6 cellular contexts compared by ENCODE assay signal in the genomic region with DNA sequence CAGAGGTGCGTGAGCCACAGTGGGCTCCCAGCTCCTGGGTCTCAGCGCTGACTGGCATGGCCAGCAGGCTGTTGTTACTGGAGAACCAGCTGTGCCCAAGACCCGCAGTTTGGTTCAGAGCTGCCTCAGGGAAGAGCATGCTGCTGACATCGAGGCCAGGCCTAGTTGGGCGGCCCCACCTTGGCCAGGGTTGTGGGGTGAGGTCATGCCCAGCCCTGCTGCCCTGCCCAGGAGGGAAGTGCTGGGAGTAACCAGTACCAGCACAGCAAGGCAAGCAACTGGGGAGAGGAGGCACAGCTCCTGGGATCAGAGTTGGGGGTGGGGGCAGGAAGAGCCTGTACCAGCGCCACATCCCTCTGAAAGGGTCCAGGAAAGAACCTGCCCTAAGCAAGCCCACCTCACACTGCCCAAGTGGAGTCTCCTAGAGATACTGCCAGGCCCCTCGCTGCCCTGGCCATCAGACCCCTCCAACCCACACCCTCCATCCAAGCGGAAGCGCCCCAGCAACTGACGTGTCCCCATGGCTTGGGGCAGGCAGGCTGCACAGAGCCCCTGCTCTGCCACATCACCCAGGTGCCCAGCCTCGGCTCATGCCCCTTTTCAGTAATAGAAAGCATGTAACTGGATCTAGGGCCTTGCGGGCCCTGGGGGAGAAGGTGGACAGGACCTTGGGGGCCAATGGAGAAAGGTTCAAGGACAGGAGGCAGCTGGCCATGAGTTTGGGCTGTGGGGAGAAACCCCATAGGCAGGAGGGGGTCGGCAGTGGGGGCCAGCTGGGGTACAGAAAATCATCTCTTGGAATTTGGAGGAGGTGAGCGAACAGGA. TPM values are rescaled to one million over a fixed set of nuclear protein-coding genes. Genes with fewer than 3 reads are reported as not detected.
DNase-seq lines count a peak whose midpoint lies in the region; ATAC-seq and TF ChIP-seq lines count a peak whose summit lies in the region.

No MANE protein-coding gene starts in this region.

- no peaks in the 10 kb centered on the region for H3K9me3 ChIP-seq in CD8-positive, alpha-beta T cell (ENCODE audit: low read length)

- no peak for ATAC-seq in CD8-positive, alpha-beta T cell
- ATAC-seq in HG02870 (IDR thresholded peaks at IDR 0.05; ENCODE audit: unreplicated experiment): no peak

- intact Hi-C loops in CD8-positive, alpha-beta T cell (cut with DNase I, micrococcal nuclease): no loop called here

- peaks cover 18% of the 10 kb centered on the region for H3K4me1 ChIP-seq in CD8-positive, alpha-beta T cell (ENCODE audit: insufficient read depth, low read length)

- POLR2A ChIA-PET in CD8-positive, alpha-beta T cell (lab: Charles Lee): interaction anchor here (0.9 to 2.6 kb wide), 5 partner anchors 23 to 52 kb away, joined by 3 to 16 read pairs (median 3); a partner anchor contains a TSS

- H3K27me3 Mint-ChIP-seq in CD8-positive, alpha-beta T cell (ENCODE audit: low read depth): no peaks in the 10 kb centered on the region
- H3K27me3 Mint-ChIP-seq in activated naive CD8-positive, alpha-beta T cell: no peaks in the 10 kb centered on the region
- H3K27me3 Mint-ChIP-seq in mesothelial cell of epicardium (ENCODE audit: low read depth): no peaks in the 10 kb centered on the region

- no peak for DNase-seq in CD8-positive, alpha-beta T cell
- DNase-seq in mesothelial cell of epicardium (ENCODE audit: low spot score in 2 of 2, unreplicated experiment in 2 of 2) (no peak), SIG-M5 (lab: John Stamatoyannopoulos, UW) (no peak), ecto neural progenitor cell (ENCODE audit: low spot score) (no peak)

- no peak for TF ChIP-seq CTCF in CD8-positive, alpha-beta T cell (IDR thresholded peaks at IDR 0.05)
- TF ChIP-seq CTCF in mesothelial cell of epicardium (IDR thresholded peaks at IDR 0.05; ENCODE audit: unreplicated experiment): no peak

- no peak overlapping the region for H3K27ac ChIP-seq in CD8-positive, alpha-beta T cell (ENCODE audit: low read depth, low read length)

- H3K4me3 ChIP-seq in CD8-positive, alpha-beta T cell (ENCODE audit: low read depth, low read length): peak overlapping the region; percentile 72

- peak overlapping the region; percentile 86 for H3K4me3 Mint-ChIP-seq in CD8-positive, alpha-beta T cell
- H3K4me3 Mint-ChIP-seq in activated naive CD8-positive, alpha-beta T cell: peak overlapping the region; percentile 85
- H3K4me3 Mint-ChIP-seq in mesothelial cell of epicardium: peak overlapping the region; percentile 92

- H3K27me3 ChIP-seq in CD8-positive, alpha-beta T cell (ENCODE audit: insufficient read depth, low read length): no peaks in the 10 kb centered on the region

- no peaks in the 10 kb centered on the region for H3K9me3 Mint-ChIP-seq in CD8-positive, alpha-beta T cell
- no peaks in the 10 kb centered on the region for H3K9me3 Mint-ChIP-seq in activated naive CD8-positive, alpha-beta T cell (ENCODE audit: low read depth)
- H3K9me3 Mint-ChIP-seq in mesothelial cell of epicardium: no peaks in the 10 kb centered on the region

- CTCF ChIA-PET in CD8-positive, alpha-beta T cell (lab: Charles Lee): interaction anchor here (0.8 to 3.0 kb wide), 7 partner anchors 9 to 164 kb away, joined by 3 to 10 read pairs (median 6); a partner anchor contains a TSS

- peak overlapping the region; percentile 69 for H3K27ac Mint-ChIP-seq in CD8-positive, alpha-beta T cell
- H3K27ac Mint-ChIP-seq in activated naive CD8-positive, alpha-beta T cell: peak overlapping the region; percentile 22
- H3K27ac Mint-ChIP-seq in mesothelial cell of epicardium: peak overlapping the region; percentile 92

- H3K36me3 Mint-ChIP-seq in CD8-positive, alpha-beta T cell: no peaks in the 10 kb centered on the region
- no peaks in the 10 kb centered on the region for H3K36me3 Mint-ChIP-seq in activated naive CD8-positive, alpha-beta T cell
- no peaks in the 10 kb centered on the region for H3K36me3 Mint-ChIP-seq in mesothelial cell of epicardium

- H3K4me1 Mint-ChIP-seq in CD8-positive, alpha-beta T cell (ENCODE audit: low read depth): peaks cover 25% of the 10 kb centered on the region
- peaks cover 18% of the 10 kb centered on the region for H3K4me1 Mint-ChIP-seq in activated naive CD8-positive, alpha-beta T cell (ENCODE audit: low read depth)
- peaks cover 60% of the 10 kb centered on the region for H3K4me1 Mint-ChIP-seq in mesothelial cell of epicardium

- no peaks in the 10 kb centered on the region for H3K36me3 ChIP-seq in CD8-positive, alpha-beta T cell (ENCODE audit: insufficient read depth, low read length)

RNA-seq across cellular contexts. Expression of a gene that starts 1.0 kb away (rescaled TPM):
- total RNA-seq in CD8-positive, alpha-beta T cell: 1 to 10 TPM; 1.7 to 1.9 TPM
- total RNA-seq in mesothelial cell of epicardium: 79.0 to 83.6 TPM (median 83.6 TPM) in 3 replicates

RNA-seq across cellular contexts. Expression of a gene that starts 22.8 kb away (rescaled TPM):
- 100 to 1,000 TPM; 101 to 112 TPM for total RNA-seq in CD8-positive, alpha-beta T cell
- 62.1 to 69.1 TPM (median 65.0 TPM) in 3 replicates for total RNA-seq in mesothelial cell of epicardium

RNA-seq across cellular contexts. Expression of a gene that starts 38.0 kb away (rescaled TPM):
- total RNA-seq in CD8-positive, alpha-beta T cell: 10 to 100 TPM in 1 of 2 experiments, 1 to 10 TPM in 1; 8.1 to 11.7 TPM
- total RNA-seq in mesothelial cell of epicardium: 43.5 to 48.3 TPM (median 47.4 TPM) in 3 replicates

RNA-seq across cellular contexts. Expression of a gene that starts 38.1 kb away (rescaled TPM):
- 10 to 100 TPM; 28.6 to 29.7 TPM for total RNA-seq in CD8-positive, alpha-beta T cell
- 57.5 to 62.9 TPM (median 59.0 TPM) in 3 replicates for total RNA-seq in mesothelial cell of epicardium

RNA-seq across cellular contexts. Expression of a gene that starts 51.1 kb away (rescaled TPM):
- 1 to 10 TPM; 2.1 to 3.1 TPM for total RNA-seq in CD8-positive, alpha-beta T cell
- total RNA-seq in mesothelial cell of epicardium: 30.6 to 31.9 TPM (median 31.3 TPM) in 3 replicates

Comparison
In these comparisons a context has a peak if more than half of its experiments do, and no peak if none do; other contexts are left out.
1. H3K27ac Mint-ChIP-seq: peak in every context shown above with its lines; median percentile 92 in mesothelial cell of epicardium; 69 in CD8-positive, alpha-beta T cell; 22 in activated naive CD8-positive, alpha-beta T cell.
2. RNA of a gene that starts 1.0 kb away (total RNA-seq): 79.0 to 83.6 TPM in mesothelial cell of epicardium; 1.7 to 1.9 TPM in CD8-positive, alpha-beta T cell; every median in the first group is over 10 times any median in the second.
3. Peak in every context shown above with its lines, with median percentiles within 50 percentile points of each other: H3K4me3 Mint-ChIP-seq.